ENCODE assay signal across 13 cellular contexts in genomic region chr6:46453221-46453620, GRCh38. TPM values are rescaled to one million over a fixed set of nuclear protein-coding genes. Genes with fewer than 3 reads are reported as not detected.
DNase-seq lines count a peak whose midpoint lies in the region; ATAC-seq and TF ChIP-seq lines count a peak whose summit lies in the region.
"Had no signal": no experiment of that assay in that cellular context is flagged by ENCODE, and none has a peak within 500 bp of the region (broad histone marks: within the 10 kb centered on the region; RNA-seq: fewer than 3 reads in every experiment).

No MANE protein-coding gene starts in this region.

- TF ChIP-seq CTCF in fibroblast of lung (conservative IDR thresholded peaks at IDR 0.05 in 1 of 2, IDR thresholded peaks at IDR 0.05 in 1 of 2; ENCODE audit: low read depth in 1 of 2, low read length in 2 of 2) (no peak), smooth muscle cell (IDR thresholded peaks at IDR 0.05; ENCODE audit: borderline replicate concordance, insufficient read depth, poor library complexity, severe bottlenecking) (no peak), right lobe of liver (IDR thresholded peaks at IDR 0.05) (no peak)

- H3K79me2 ChIP-seq in fibroblast of lung (ENCODE audit: control insufficient read depth, insufficient read depth, low read length) = no peaks in the 10 kb centered on the region
- no peaks in the 10 kb centered on the region for H3K79me2 ChIP-seq in smooth muscle cell (ENCODE audit: low read depth)

- H4K20me1 ChIP-seq in fibroblast of lung (ENCODE audit: control insufficient read depth, extremely low read depth, insufficient read depth, low read length) (no peaks in the 10 kb centered on the region), smooth muscle cell (ENCODE audit: low read depth) (no peaks in the 10 kb centered on the region)

- no peak overlapping the region for H3K27ac ChIP-seq in fibroblast of lung (ENCODE audit: insufficient read depth, low read length)
- no peak overlapping the region for H3K27ac ChIP-seq in smooth muscle cell (ENCODE audit: low read depth)
- no peak overlapping the region for H3K27ac ChIP-seq in right lobe of liver

- no peaks in the 10 kb centered on the region for H3F3A ChIP-seq in smooth muscle cell (ENCODE audit: low read depth)

- intact Hi-C loops in right lobe of liver (cut with DNase I) = no loop called here

- peak; percentile 84 for DNase-seq in EL
- peak; percentile 68 for DNase-seq in RPMI7951 (ENCODE audit: low read depth)
- peak; percentile 72 to 79 for DNase-seq in fibroblast of lung (ENCODE audit: low read depth in 2 of 2)
- DNase-seq in smooth muscle cell (lab: John Stamatoyannopoulos, UW; ENCODE audit: unreplicated experiment) = no peak
- no peak for DNase-seq in stimulated activated naive B cell treated with anti-CD40 and anti-IgM and Interleukin-4, amounts not matched to agents 10 μg/mL and 1 μg/mL and 100 μg/mL, for 72 hours
- DNase-seq in right lobe of liver = no peak
- DNase-seq: activated CD8-positive, alpha-beta memory T cell treated with anti-CD3 and anti-CD28 coated beads, Interleukin-2, amount 10 ng/mL, durations not matched to agents 7 days and 5 days; activated naive CD4-positive, alpha-beta T cell treated with anti-CD3 and anti-CD28 coated beads, Interleukin-2, amount 10 ng/mL, durations not matched to agents 7 days and 5 days; left cardiac atrium; NCI-H187 had no signal

- H3K27me3 ChIP-seq in fibroblast of lung (ENCODE audit: control insufficient read depth, insufficient read depth, low read length) (no peaks in the 10 kb centered on the region), smooth muscle cell (ENCODE audit: low read depth) (no peaks in the 10 kb centered on the region), right lobe of liver (no peaks in the 10 kb centered on the region)
- H3K27me3 ChIP-seq: right atrium auricular region had no signal

- H3K27ac Mint-ChIP-seq in stimulated activated naive B cell treated with anti-CD40 and anti-IgM and Interleukin-4, amounts not matched to agents 10 μg/mL and 1 μg/mL and 100 μg/mL, for 72 hours = no peak overlapping the region
- H3K27ac Mint-ChIP-seq: activated CD8-positive, alpha-beta memory T cell treated with anti-CD3 and anti-CD28 coated beads, Interleukin-2, amount 10 ng/mL, durations not matched to agents 7 days and 5 days; activated naive CD4-positive, alpha-beta T cell treated with anti-CD3 and anti-CD28 coated beads, Interleukin-2, amount 10 ng/mL, durations not matched to agents 7 days and 5 days; natural killer cell treated with Interleukin-12 subunit alpha and Interleukin-12 subunit beta and Interleukin-15 and Interleukin-18, amount 100 ng/mL, for 72 hours had no signal

- no peaks in the 10 kb centered on the region for H3K36me3 Mint-ChIP-seq in stimulated activated naive B cell treated with anti-CD40 and anti-IgM and Interleukin-4, amounts not matched to agents 10 μg/mL and 1 μg/mL and 100 μg/mL, for 72 hours
- H3K36me3 Mint-ChIP-seq: activated CD8-positive, alpha-beta memory T cell treated with anti-CD3 and anti-CD28 coated beads, Interleukin-2, amount 10 ng/mL, durations not matched to agents 7 days and 5 days; activated naive CD4-positive, alpha-beta T cell treated with anti-CD3 and anti-CD28 coated beads, Interleukin-2, amount 10 ng/mL, durations not matched to agents 7 days and 5 days; natural killer cell treated with Interleukin-12 subunit alpha and Interleukin-12 subunit beta and Interleukin-15 and Interleukin-18, amount 100 ng/mL, for 72 hours had no signal

- no peak overlapping the region for H3K4me3 Mint-ChIP-seq in stimulated activated naive B cell treated with anti-CD40 and anti-IgM and Interleukin-4, amounts not matched to agents 10 μg/mL and 1 μg/mL and 100 μg/mL, for 72 hours
- H3K4me3 Mint-ChIP-seq: activated CD8-positive, alpha-beta memory T cell treated with anti-CD3 and anti-CD28 coated beads, Interleukin-2, amount 10 ng/mL, durations not matched to agents 7 days and 5 days; activated naive CD4-positive, alpha-beta T cell treated with anti-CD3 and anti-CD28 coated beads, Interleukin-2, amount 10 ng/mL, durations not matched to agents 7 days and 5 days; natural killer cell treated with Interleukin-12 subunit alpha and Interleukin-12 subunit beta and Interleukin-15 and Interleukin-18, amount 100 ng/mL, for 72 hours had no signal

- no peaks in the 10 kb centered on the region for H3K4me1 Mint-ChIP-seq in stimulated activated naive B cell treated with anti-CD40 and anti-IgM and Interleukin-4, amounts not matched to agents 10 μg/mL and 1 μg/mL and 100 μg/mL, for 72 hours
- H3K4me1 Mint-ChIP-seq: activated CD8-positive, alpha-beta memory T cell treated with anti-CD3 and anti-CD28 coated beads, Interleukin-2, amount 10 ng/mL, durations not matched to agents 7 days and 5 days; activated naive CD4-positive, alpha-beta T cell treated with anti-CD3 and anti-CD28 coated beads, Interleukin-2, amount 10 ng/mL, durations not matched to agents 7 days and 5 days had no signal

- H3K36me3 ChIP-seq in fibroblast of lung (ENCODE audit: control insufficient read depth, insufficient read depth, low read length) = no peaks in the 10 kb centered on the region
- H3K36me3 ChIP-seq in smooth muscle cell (ENCODE audit: low read depth) = no peaks in the 10 kb centered on the region
- H3K36me3 ChIP-seq in right lobe of liver = no peaks in the 10 kb centered on the region
- H3K36me3 ChIP-seq: right atrium auricular region had no signal

- H3K4me1 ChIP-seq in fibroblast of lung (ENCODE audit: control insufficient read depth, extremely low read depth, insufficient read depth, low read length) = peaks cover 6% of the 10 kb centered on the region
- no peaks in the 10 kb centered on the region for H3K4me1 ChIP-seq in smooth muscle cell (ENCODE audit: low read depth)
- H3K4me1 ChIP-seq in right lobe of liver = no peaks in the 10 kb centered on the region

- H3K9me3 ChIP-seq in fibroblast of lung (ENCODE audit: control insufficient read depth, insufficient read depth, low read depth, low read length) (no peaks in the 10 kb centered on the region), smooth muscle cell (replicated peaks; ENCODE audit: low read depth) (no peaks in the 10 kb centered on the region), right lobe of liver (no peaks in the 10 kb centered on the region)

- H3K4me3 ChIP-seq in fibroblast of lung (replicated peaks in 1 of 4; ENCODE audit: control extremely low read depth in 1 of 4, insufficient read depth in 1 of 4, low read depth in 3 of 4, low read length in 4 of 4) (no peak overlapping the region), smooth muscle cell (no peak overlapping the region), right lobe of liver (no peak overlapping the region)
- H3K4me3 ChIP-seq: right atrium auricular region had no signal

- peaks cover 14 to 24% of the 10 kb centered on the region in 2 donors for H3K27me3 Mint-ChIP-seq in stimulated activated naive B cell treated with anti-CD40 and anti-IgM and Interleukin-4, amounts not matched to agents 10 μg/mL and 1 μg/mL and 100 μg/mL, for 72 hours

- H2AFZ ChIP-seq in fibroblast of lung (ENCODE audit: low read length) = no peak overlapping the region
- no peak overlapping the region for H2AFZ ChIP-seq in smooth muscle cell (ENCODE audit: low read depth)

- TF ChIP-seq POLR2A in right lobe of liver (IDR thresholded peaks at IDR 0.05) = no peak

- H3K9ac ChIP-seq in fibroblast of lung (ENCODE audit: insufficient read depth, low read length) (no peak overlapping the region), smooth muscle cell (ENCODE audit: low read depth) (no peak overlapping the region)

- peaks cover 8 to 13% of the 10 kb centered on the region in 2 donors for H3K9me3 Mint-ChIP-seq in stimulated activated naive B cell treated with anti-CD40 and anti-IgM and Interleukin-4, amounts not matched to agents 10 μg/mL and 1 μg/mL and 100 μg/mL, for 72 hours
- H3K9me3 Mint-ChIP-seq: activated naive CD4-positive, alpha-beta T cell treated with anti-CD3 and anti-CD28 coated beads, Interleukin-2, amount 10 ng/mL, durations not matched to agents 7 days and 5 days; natural killer cell treated with Interleukin-12 subunit alpha and Interleukin-12 subunit beta and Interleukin-15 and Interleukin-18, amount 100 ng/mL, for 72 hours had no signal

- ATAC-seq in stimulated activated naive B cell treated with anti-CD40 and anti-IgM and Interleukin-4, amounts not matched to agents 10 μg/mL and 1 μg/mL and 100 μg/mL, for 72 hours (replicated peaks) = no peak
- no peak for ATAC-seq in HG03571 (IDR thresholded peaks at IDR 0.05; ENCODE audit: unreplicated experiment)
- no peak for ATAC-seq in right lobe of liver
- ATAC-seq: activated CD8-positive, alpha-beta memory T cell treated with anti-CD3 and anti-CD28 coated beads, Interleukin-2, amount 10 ng/mL, durations not matched to agents 7 days and 5 days; left cardiac atrium; natural killer cell treated with Interleukin-12 subunit alpha and Interleukin-12 subunit beta and Interleukin-15 and Interleukin-18, amount 100 ng/mL, for 72 hours had no signal

- WGBS in smooth muscle cell (ENCODE audit: low lambda C conversion rate) = 32% methylated on average over 4 of the region's 4 CpGs
- WGBS in right lobe of liver (ENCODE audit: insufficient coverage, low coverage, low lambda C conversion rate, missing lambda C conversion rate) = 69% methylated on average over 4 of the region's 4 CpGs

- H3K4me2 ChIP-seq in fibroblast of lung (ENCODE audit: extremely low read depth, insufficient read depth, low read length) (peak overlapping the region; percentile 34), smooth muscle cell (peak overlapping the region; percentile 31)

RNA-seq across cellular contexts. Expression of gene RCAN2, which starts 38.0 kb away (rescaled TPM):
- total RNA-seq in RPMI7951 (2014; rRNA removed; shearing (Covaris generic)) = 0.48 and 0.49 TPM in 2 replicates
- 5.6 and 11.7 TPM in 2 replicates for total RNA-seq in fibroblast of lung
- 4.6 and 38.0 TPM in 2 replicates for polyA plus RNA-seq in fibroblast of lung
- polyA plus RNA-seq in fibroblast of lung (2012) = 4.1 and 31.4 TPM in 2 replicates
- 2.8 and 31.8 TPM in 2 replicates for polyA minus RNA-seq in fibroblast of lung (ENCODE audit: low replicate concordance)
- total RNA-seq in smooth muscle cell = 1.1 and 2.7 TPM in 2 replicates
- polyA plus RNA-seq in smooth muscle cell = 2.5 and 3.1 TPM in 2 replicates
- total RNA-seq in right lobe of liver = 1 to 10 TPM in 5 of 6 experiments, under 1 TPM in 1; 0.77 to 4.5 (median 1.9) TPM

Comparison
In these comparisons a context has a peak if more than half of its experiments do, and no peak if none do; other contexts are left out.
1. DNase-seq: peak in EL (single experiment), RPMI7951 (single experiment) and fibroblast of lung (2 of 2); none in smooth muscle cell (single experiment), stimulated activated naive B cell treated with anti-CD40 and anti-IgM and Interleukin-4, amounts not matched to agents 10 μg/mL and 1 μg/mL and 100 μg/mL, for 72 hours (single experiment) and right lobe of liver (0 of 3).